In the genomic region with DNA sequence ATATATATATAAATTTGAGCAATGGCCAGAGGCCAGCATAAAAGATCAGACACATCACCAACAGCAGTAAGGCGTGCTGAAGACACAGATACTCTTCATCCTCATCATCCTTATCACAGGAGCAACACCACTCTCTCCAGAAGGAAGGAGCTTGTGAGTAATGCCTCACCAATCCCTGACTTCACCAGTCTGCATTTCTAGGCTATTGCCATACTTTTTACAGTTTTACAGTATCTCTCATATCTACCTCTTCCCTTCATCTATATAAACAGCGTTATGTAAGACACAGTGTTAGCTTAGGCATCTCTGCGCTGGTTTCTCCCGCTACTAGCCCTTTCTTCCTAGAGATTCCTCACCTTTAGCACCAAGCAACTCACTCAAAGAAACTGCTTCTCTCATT, we compare ENCODE assay signal across 21 cellular contexts. TPM values are rescaled to one million over a fixed set of nuclear protein-coding genes. Genes with fewer than 3 reads are reported as not detected.
DNase-seq lines count a peak whose midpoint lies in the region; ATAC-seq and TF ChIP-seq lines count a peak whose summit lies in the region.
"Had no signal": no experiment of that assay in that cellular context is flagged by ENCODE, and none has a peak within 500 bp of the region (broad histone marks: within the 10 kb centered on the region; RNA-seq: fewer than 3 reads in every experiment).

No MANE protein-coding gene starts in this region.

- CTCF ChIA-PET in BJ (lab: Yijun Ruan, JAX), result interaction anchor here (0.8 kb wide), 1 partner anchor 143 kb away, joined by 3 read pairs; no protein-coding TSS in a partner anchor

- no peak for ATAC-seq in HG02885 (IDR thresholded peaks at IDR 0.05; ENCODE audit: poor library complexity, unreplicated experiment)
- ATAC-seq: body of pancreas, esophagus mucosa, heart right ventricle, Panc1 had no signal

- H3K4me3 ChIP-seq in BJ (ENCODE audit: low read depth, low read length), result no peak overlapping the region
- H3K4me3 ChIP-seq in epithelial cell of esophagus (ENCODE audit: low read length), result no peak overlapping the region
- peak overlapping the region in 1 of 2 experiments; percentile 18 for H3K4me3 ChIP-seq in neutrophil (ENCODE audit: low read depth in 1 of 2, low read length in 1 of 2)
- H3K4me3 ChIP-seq: BLaER1, body of pancreas, heart right ventricle, stomach had no signal

- TF ChIP-seq CTCF in BJ (IDR thresholded peaks at IDR 0.05; ENCODE audit: insufficient read depth, low read depth, low read length) (no peak), epithelial cell of esophagus (IDR thresholded peaks at IDR 0.05; ENCODE audit: insufficient read depth, low read depth, low read length, missing control alignments) (no peak), neutrophil (IDR thresholded peaks at IDR 0.05) (no peak)

- peak overlapping the region; percentile 13 for H3K27ac ChIP-seq in neutrophil
- H3K27ac ChIP-seq: BLaER1, body of pancreas, heart right ventricle, stomach had no signal

- POLR2A ChIA-PET in BJ (lab: Charles Lee), result no interaction called here

- DNase-seq in BJ (ENCODE audit: low read depth) (peak; percentile 6), HT1080 (ENCODE audit: low read depth) (peak; percentile 45), epithelial cell of esophagus (ENCODE audit: low read depth) (peak; percentile 37), NCI-H510A (lab: John Stamatoyannopoulos, UW) (no peak)
- no peak for DNase-seq in activated CD4-positive, alpha-beta T cell treated with anti-CD3 and anti-CD28 coated beads, Interleukin-2, amount 50 U/mL, for 48 hours
- DNase-seq: activated CD4-positive, alpha-beta T cell treated with anti-CD3 and anti-CD28 coated beads, Interleukin-2, amount 50 U/mL, for 1 hour; activated naive CD4-positive, alpha-beta T cell treated with anti-CD3 and anti-CD28 coated beads for 36 hours; activated T-cell treated with anti-CD3 and anti-CD28 coated beads for 4 hours; body of pancreas; heart right ventricle; KBM-7; midbrain; NCI-H1048; NCI-H69; retina; stomach had no signal

- peaks cover 24% of the 10 kb centered on the region in 2 experiments for H3K4me1 ChIP-seq in neutrophil (ENCODE audit: control insufficient read depth in 1 of 2, insufficient read depth in 1 of 2, low read depth in 1 of 2, low read length in 1 of 2)

- H3K9me3 ChIP-seq in neutrophil, result no peaks in the 10 kb centered on the region
- H3K9me3 ChIP-seq: BLaER1, body of pancreas, heart right ventricle, stomach had no signal

- H3K27me3 ChIP-seq in BJ (ENCODE audit: control insufficient read depth, insufficient read depth, low read length) (no peaks in the 10 kb centered on the region), neutrophil (peaks cover 10% of the 10 kb centered on the region)
- H3K27me3 ChIP-seq: BLaER1, body of pancreas, heart right ventricle, stomach had no signal

- H3K36me3 ChIP-seq in BJ (ENCODE audit: control insufficient read depth, insufficient read depth, low read length) (no peaks in the 10 kb centered on the region), neutrophil (no peaks in the 10 kb centered on the region)
- H3K36me3 ChIP-seq: BLaER1, heart right ventricle, stomach had no signal

RNA-seq across cellular contexts. Expression of gene ABL2, which starts 2.4 kb away (rescaled TPM):
- 18.7 and 24.0 TPM in 2 replicates for polyA plus RNA-seq in BJ (2011; rRNA removed)
- polyA minus RNA-seq in BJ (2011; rRNA and poly(A)+ RNA removed), result 97.0 and 101 TPM in 2 replicates
- total RNA-seq in HT1080 (2014; rRNA removed; shearing (Covaris generic)), result 29.4 and 42.2 TPM in 2 replicates
- 14.2 and 20.4 TPM in 2 replicates for polyA plus RNA-seq in HT1080 (2015; cell fraction: cytosol; rRNA removed)
- polyA plus RNA-seq in HT1080 (2015; cell fraction: nucleus; rRNA removed), result 36.0 and 45.5 TPM in 2 replicates

Comparison
In these comparisons a context has a peak if more than half of its experiments do, and no peak if none do; other contexts are left out.
1. DNase-seq: peak in BJ (single experiment), HT1080 (single experiment) and epithelial cell of esophagus (single experiment); none in activated CD4-positive, alpha-beta T cell treated with anti-CD3 and anti-CD28 coated beads, Interleukin-2, amount 50 U/mL, for 48 hours (0 of 2) and NCI-H510A (single experiment).